20 cellular contexts compared by ENCODE assay signal in genomic region chr19:1136918-1137317, GRCh38. TPM values are rescaled to one million over a fixed set of nuclear protein-coding genes. Genes with fewer than 3 reads are reported as not detected.
A peak's percentile ranks its signal among the peaks of the same experiment; 100 is the strongest.
DNase-seq lines count a peak whose midpoint lies in the region; ATAC-seq and TF ChIP-seq lines count a peak whose summit lies in the region.
"Had no signal": no experiment of that assay in that cellular context is flagged by ENCODE, and none has a peak within 500 bp of the region (broad histone marks: within the 10 kb centered on the region; RNA-seq: fewer than 3 reads in every experiment).

No MANE protein-coding gene starts in this region.

- CTCF ChIA-PET in activated CD4-positive, alpha-beta memory T cell treated with anti-CD3 and anti-CD28 coated beads, Interleukin-2, amount 10 ng/mL, durations not matched to agents 7 days and 5 days (lab: Charles Lee), result no interaction called here
- CTCF ChIA-PET in Calu3 (lab: Charles Lee), result no interaction called here

- POLR2A ChIA-PET in activated CD4-positive, alpha-beta memory T cell treated with anti-CD3 and anti-CD28 coated beads, Interleukin-2, amount 10 ng/mL, durations not matched to agents 7 days and 5 days (lab: Charles Lee), result no interaction called here

- DNase-seq in activated naive CD4-positive, alpha-beta T cell treated with anti-CD3 and anti-CD28 coated beads, Interleukin-2, amount 50 U/mL, for 72 hours (ENCODE audit: low spot score in 2 of 2), result no peak
- no peak for DNase-seq in activated naive CD4-positive, alpha-beta T cell treated with anti-CD3 and anti-CD28 coated beads, Interleukin-2, amount 50 U/mL, for 16 hours
- DNase-seq in activated CD4-positive, alpha-beta memory T cell treated with anti-CD3 and anti-CD28 coated beads, Interleukin-2, amount 10 ng/mL, durations not matched to agents 7 days and 5 days, result no peak
- DNase-seq in transverse colon, result no peak
- DNase-seq in testis, result no peak
- DNase-seq in Calu3, result no peak
- DNase-seq: activated CD4-positive, alpha-beta T cell treated with anti-CD3 and anti-CD28 coated beads for 36 hours; activated CD8-positive, alpha-beta memory T cell treated with anti-CD3 and anti-CD28 coated beads, Interleukin-2, amount 50 U/mL, for 48 hours; activated gamma-delta T cell treated with Interleukin-2 at 50 U/mL for 16 hours; effector memory CD4-positive, alpha-beta T cell; H7; heart right ventricle; NCI-H1694 treated with DMSO at 0.1 percent for 48 hours; NCI-H345; NK-92 treated with Interleukin-12 subunit alpha and Interleukin-12 subunit beta, amount 100 ng/mL, for 24 hours had no signal

- H3K27ac ChIP-seq in mucosa of rectum (ENCODE audit: low read depth in 2 of 2, low read length in 2 of 2), result peak overlapping the region; percentile 75 to 82
- H3K27ac ChIP-seq in transverse colon, result peak overlapping the region; percentile 73 to 85 (median 82)
- H3K27ac ChIP-seq in testis, result no peak overlapping the region
- H3K27ac ChIP-seq: parathyroid adenoma had no signal

- TF ChIP-seq CTCF in transverse colon (IDR thresholded peaks at IDR 0.05) (no peak), testis (IDR thresholded peaks at IDR 0.05) (no peak), Calu3 (IDR thresholded peaks at IDR 0.05; ENCODE audit: unreplicated experiment) (no peak)

- no peak for ATAC-seq in activated naive CD4-positive, alpha-beta T cell treated with anti-CD3 and anti-CD28 coated beads, Interleukin-2, amount 50 U/mL, for 72 hours
- ATAC-seq in GM18861 (IDR thresholded peaks at IDR 0.05; ENCODE audit: unreplicated experiment), result no peak
- ATAC-seq: activated CD4-positive, alpha-beta T cell treated with anti-CD3 and anti-CD28 coated beads for 36 hours; heart right ventricle; sciatic nerve had no signal

- H3K36me3 ChIP-seq in mucosa of rectum (ENCODE audit: control insufficient read depth in 2 of 2, insufficient read depth in 2 of 2, low read length in 2 of 2) (peaks cover 0 to 2% of the 10 kb centered on the region in 2 donors), transverse colon (no peaks in the 10 kb centered on the region), testis (ENCODE audit: low read depth, missing control alignments) (no peaks in the 10 kb centered on the region)

- H3K4me3 ChIP-seq in mucosa of rectum (ENCODE audit: low read length in 2 of 2) (no peak overlapping the region), transverse colon (no peak overlapping the region), testis (no peak overlapping the region)
- H3K4me3 ChIP-seq: heart right ventricle had no signal

- H3K27me3 ChIP-seq in mucosa of rectum (ENCODE audit: control insufficient read depth in 2 of 2, insufficient read depth in 2 of 2, low read length in 2 of 2) (no peaks in the 10 kb centered on the region), transverse colon (no peaks in the 10 kb centered on the region), testis (no peaks in the 10 kb centered on the region)
- H3K27me3 ChIP-seq: heart right ventricle had no signal

- H3K9me3 ChIP-seq in mucosa of rectum (ENCODE audit: control insufficient read depth in 2 of 2, low read length in 2 of 2) (no peaks in the 10 kb centered on the region), transverse colon (no peaks in the 10 kb centered on the region), testis (no peaks in the 10 kb centered on the region)
- H3K9me3 ChIP-seq: heart right ventricle had no signal

- peak overlapping the region in 1 of 2 donors; percentile 44 for H3K9ac ChIP-seq in mucosa of rectum (ENCODE audit: low read depth in 1 of 2, low read length in 2 of 2)
- H3K9ac ChIP-seq: parathyroid adenoma had no signal

- peak overlapping the region; percentile 65 to 97 for H3K27ac Mint-ChIP-seq in activated naive CD4-positive, alpha-beta T cell treated with anti-CD3 and anti-CD28 coated beads, Interleukin-2, amount 50 U/mL, for 72 hours
- H3K27ac Mint-ChIP-seq in activated CD4-positive, alpha-beta memory T cell treated with anti-CD3 and anti-CD28 coated beads, Interleukin-2, amount 10 ng/mL, durations not matched to agents 7 days and 5 days, result peak overlapping the region; percentile 54
- no peak overlapping the region for H3K27ac Mint-ChIP-seq in Calu3 (ENCODE audit: unreplicated experiment)

- peaks cover 28 to 32% of the 10 kb centered on the region in 2 donors for H3K4me1 ChIP-seq in mucosa of rectum (ENCODE audit: control insufficient read depth in 2 of 2, insufficient read depth in 2 of 2, low read length in 2 of 2)
- H3K4me1 ChIP-seq in transverse colon, result peaks cover 24 to 43% (median 37%) of the 10 kb centered on the region in 4 donors
- H3K4me1 ChIP-seq in testis, result peaks cover 17% of the 10 kb centered on the region
- H3K4me1 ChIP-seq: parathyroid adenoma had no signal

- in situ Hi-C loops in transverse colon (cut with MboI; ENCODE audit: low pct_ligation_motif_present in 1 of 4, low pct_unique_long_range_greater_than_20kb in 1 of 4, low sequenced_read_pairs in 3 of 4), result no loop called here

- H3K4me3 Mint-ChIP-seq in activated CD4-positive, alpha-beta memory T cell treated with anti-CD3 and anti-CD28 coated beads, Interleukin-2, amount 10 ng/mL, durations not matched to agents 7 days and 5 days, result no peak overlapping the region
- H3K4me3 Mint-ChIP-seq in Calu3 (ENCODE audit: low read depth, unreplicated experiment), result no peak overlapping the region
- H3K4me3 Mint-ChIP-seq: activated CD4-positive, alpha-beta T cell treated with anti-CD3 and anti-CD28 coated beads for 36 hours; CD14-positive monocyte had no signal

- peaks cover 3 to 23% of the 10 kb centered on the region in 2 donors for H3K36me3 Mint-ChIP-seq in activated naive CD4-positive, alpha-beta T cell treated with anti-CD3 and anti-CD28 coated beads, Interleukin-2, amount 50 U/mL, for 72 hours
- peaks cover 12% of the 10 kb centered on the region for H3K36me3 Mint-ChIP-seq in activated CD4-positive, alpha-beta memory T cell treated with anti-CD3 and anti-CD28 coated beads, Interleukin-2, amount 10 ng/mL, durations not matched to agents 7 days and 5 days (ENCODE audit: low read depth)
- peaks cover 46% of the 10 kb centered on the region for H3K36me3 Mint-ChIP-seq in Calu3 (ENCODE audit: insufficient read depth, unreplicated experiment)

- no peaks in the 10 kb centered on the region for H3K27me3 Mint-ChIP-seq in activated CD4-positive, alpha-beta memory T cell treated with anti-CD3 and anti-CD28 coated beads, Interleukin-2, amount 10 ng/mL, durations not matched to agents 7 days and 5 days
- no peaks in the 10 kb centered on the region for H3K27me3 Mint-ChIP-seq in Calu3 (ENCODE audit: unreplicated experiment)
- H3K27me3 Mint-ChIP-seq: activated CD4-positive, alpha-beta T cell treated with anti-CD3 and anti-CD28 coated beads for 36 hours had no signal

- WGBS in transverse colon (ENCODE audit: low coverage in 1 of 2), 2 donors, result 79 to 100% methylated on average over 2 to 8 of the region's 15 CpGs
- 85 to 94% methylated on average over 7 to 8 of the region's 15 CpGs for WGBS in testis, 2 donors

- no peak for TF ChIP-seq EP300 in transverse colon (IDR thresholded peaks at IDR 0.05; ENCODE audit: low read depth)

- H3K9me3 Mint-ChIP-seq in activated naive CD4-positive, alpha-beta T cell treated with anti-CD3 and anti-CD28 coated beads, Interleukin-2, amount 50 U/mL, for 72 hours, result peaks cover 0 to 2% of the 10 kb centered on the region in 2 donors
- peaks cover under 1% of the 10 kb centered on the region for H3K9me3 Mint-ChIP-seq in activated CD4-positive, alpha-beta memory T cell treated with anti-CD3 and anti-CD28 coated beads, Interleukin-2, amount 10 ng/mL, durations not matched to agents 7 days and 5 days
- H3K9me3 Mint-ChIP-seq in Calu3 (ENCODE audit: low read depth, unreplicated experiment), result peaks cover 1% of the 10 kb centered on the region

- TF ChIP-seq POLR2A in transverse colon (IDR thresholded peaks at IDR 0.05), result no peak
- TF ChIP-seq POLR2A in testis (IDR thresholded peaks at IDR 0.05), result no peak

- peaks cover 17% of the 10 kb centered on the region for H3K4me1 Mint-ChIP-seq in activated CD4-positive, alpha-beta memory T cell treated with anti-CD3 and anti-CD28 coated beads, Interleukin-2, amount 10 ng/mL, durations not matched to agents 7 days and 5 days
- no peaks in the 10 kb centered on the region for H3K4me1 Mint-ChIP-seq in Calu3 (ENCODE audit: low read depth, unreplicated experiment)

- BruUV-seq in Calu3 (replicated peaks; lab: Mats Ljungman, UMichigan), result no TSS peak

- intact Hi-C loops in transverse colon (cut with DNase I; ENCODE audit: low total_unique reads), result no loop called here
- intact Hi-C loops in testis (cut with DNase I; ENCODE audit: low total_unique reads), result no loop called here
- intact Hi-C loops in Calu3 (cut with micrococcal nuclease; ENCODE audit: unreplicated experiment), result no loop called here

RNA-seq across cellular contexts. Expression of gene GPX4, which starts 33.1 kb away (rescaled TPM):
- total RNA-seq in activated naive CD4-positive, alpha-beta T cell treated with anti-CD3 and anti-CD28 coated beads, Interleukin-2, amount 50 U/mL, for 72 hours, result 100 to 1,000 TPM; 154 to 316 TPM
- total RNA-seq in activated CD4-positive, alpha-beta memory T cell treated with anti-CD3 and anti-CD28 coated beads, Interleukin-2, amount 10 ng/mL, durations not matched to agents 7 days and 5 days, result 100 to 1,000 TPM; 141 to 148 TPM
- total RNA-seq in transverse colon (100 to 1,000 TPM; 115 to 426 (median 261) TPM), testis (1,000 to 10,000 TPM; 1,153 to 1,773 TPM), Calu3 (2022) (246 and 251 TPM in 2 replicates)
- 1,893 TPM for polyA plus RNA-seq in testis (ENCODE audit: insufficient read depth, low read depth, low replicate concordance)

RNA-seq across cellular contexts. Expression of gene SBNO2, which starts 37.1 kb away (rescaled TPM):
- 100 to 1,000 TPM; 113 to 144 TPM for total RNA-seq in activated naive CD4-positive, alpha-beta T cell treated with anti-CD3 and anti-CD28 coated beads, Interleukin-2, amount 50 U/mL, for 72 hours
- total RNA-seq in activated CD4-positive, alpha-beta memory T cell treated with anti-CD3 and anti-CD28 coated beads, Interleukin-2, amount 10 ng/mL, durations not matched to agents 7 days and 5 days, result 10 to 100 TPM; 94.4 to 98.2 TPM
- total RNA-seq in transverse colon, result 100 to 1,000 TPM in 1 of 4 donors, 10 to 100 TPM in 3; 34.5 to 142 (median 48.3) TPM
- 10 to 100 TPM; 58.9 to 65.0 TPM for total RNA-seq in testis
- polyA plus RNA-seq in testis (ENCODE audit: insufficient read depth, low read depth, low replicate concordance), result 34.3 TPM
- total RNA-seq in Calu3 (2022), result 84.9 and 97.8 TPM in 2 replicates

RNA-seq across cellular contexts. Expression of gene POLR2E, which starts 41.7 kb away (rescaled TPM):
- 100 to 1,000 TPM; 248 to 259 TPM for total RNA-seq in activated naive CD4-positive, alpha-beta T cell treated with anti-CD3 and anti-CD28 coated beads, Interleukin-2, amount 50 U/mL, for 72 hours
- total RNA-seq in activated CD4-positive, alpha-beta memory T cell treated with anti-CD3 and anti-CD28 coated beads, Interleukin-2, amount 10 ng/mL, durations not matched to agents 7 days and 5 days, result 100 to 1,000 TPM; 116 to 120 TPM
- 100 to 1,000 TPM in 2 of 4 donors, 10 to 100 TPM in 2; 74.8 to 167 (median 103) TPM for total RNA-seq in transverse colon
- 100 to 1,000 TPM in 1 of 2 donors, 10 to 100 TPM in 1; 96.5 to 143 TPM for total RNA-seq in testis
- 246 TPM for polyA plus RNA-seq in testis (ENCODE audit: insufficient read depth, low read depth, low replicate concordance)
- 141 and 144 TPM in 2 replicates for total RNA-seq in Calu3 (2022)

Comparison
In these comparisons a context has a peak if more than half of its experiments do, and no peak if none do; other contexts are left out.
1. H3K27ac ChIP-seq: peak in mucosa of rectum (2 of 2) and transverse colon (4 of 4); none in testis (0 of 2).